ENCODE assay signal across 1 cellular context in genomic region chr19:46860125-46860845, GRCh38.
TF ChIP-seq lines count a peak whose summit lies in the region.

No MANE protein-coding gene starts in this region.

TF ChIP-seq in HepG2, 621 proteins besides CTCF, POLR2A, EP300 and RAD21 (continued from another document and continues in another):
- TF ChIP-seq ATF4 (CRISPR knock-in tag; IDR thresholded peaks at IDR 0.05): peak in 1 of 2 experiments; percentile 41; a peak in 1 of 4 replicates
- peak; percentile 86 for TF ChIP-seq SP2 (CRISPR knock-in tag; IDR thresholded peaks at IDR 0.05)
- TF ChIP-seq ZNF546 (CRISPR knock-in tag; conservative IDR thresholded peaks at IDR 0.05): no peak
- no peak for TF ChIP-seq GPN1 (CRISPR knock-in tag; IDR thresholded peaks at IDR 0.05; ENCODE audit: borderline replicate concordance)
- TF ChIP-seq ZNF883 (CRISPR knock-in tag; IDR thresholded peaks at IDR 0.05; ENCODE audit: not compliant biosample characterization): peak; percentile 78
- no peak for TF ChIP-seq ZNF569 (CRISPR knock-in tag; IDR thresholded peaks at IDR 0.05; ENCODE audit: borderline replicate concordance)
- peak; percentile 14 for TF ChIP-seq ISL2 (CRISPR knock-in tag; IDR thresholded peaks at IDR 0.05)
- peak; percentile 76; the same call in 1 of the 2 replicates for TF ChIP-seq CCDC6 (CRISPR knock-in tag; IDR thresholded peaks at IDR 0.05)
- peak; percentile 41; the same call in 1 of the 2 replicates for TF ChIP-seq ZMYM2 (CRISPR knock-in tag; IDR thresholded peaks at IDR 0.05)
- TF ChIP-seq ZNF879 (CRISPR knock-in tag; IDR thresholded peaks at IDR 0.05): no peak
- TF ChIP-seq SP140L (CRISPR knock-in tag; IDR thresholded peaks at IDR 0.05; ENCODE audit: borderline replicate concordance): no peak; the same call in 1 of the 2 replicates
- peak; percentile 55; the same call in 1 of the 2 replicates for TF ChIP-seq REL (CRISPR knock-in tag; conservative IDR thresholded peaks at IDR 0.05)
- TF ChIP-seq ZNF44 (CRISPR knock-in tag; IDR thresholded peaks at IDR 0.05): no peak
- peak; percentile 89 for TF ChIP-seq POLR2G (IDR thresholded peaks at IDR 0.05; ENCODE audit: low read depth, low read length)
- peak; percentile 77; the same call in 1 of the 2 replicates for TF ChIP-seq DZIP1 (CRISPR knock-in tag; IDR thresholded peaks at IDR 0.05)
- TF ChIP-seq ZNF383 (CRISPR knock-in tag; IDR thresholded peaks at IDR 0.05; ENCODE audit: borderline replicate concordance): peak; percentile 81; the same call in 1 of the 2 replicates
- TF ChIP-seq HMG20A (CRISPR knock-in tag; IDR thresholded peaks at IDR 0.05; ENCODE audit: borderline replicate concordance): no peak
- TF ChIP-seq ZNF121 (CRISPR knock-in tag; IDR thresholded peaks at IDR 0.05): no peak
- no peak for TF ChIP-seq PCBP1 (IDR thresholded peaks at IDR 0.05; ENCODE audit: borderline replicate concordance, low read depth, low read length)
- no peak for TF ChIP-seq SMC3 (IDR thresholded peaks at IDR 0.05; ENCODE audit: low read length)
- TF ChIP-seq, protein P1, sequence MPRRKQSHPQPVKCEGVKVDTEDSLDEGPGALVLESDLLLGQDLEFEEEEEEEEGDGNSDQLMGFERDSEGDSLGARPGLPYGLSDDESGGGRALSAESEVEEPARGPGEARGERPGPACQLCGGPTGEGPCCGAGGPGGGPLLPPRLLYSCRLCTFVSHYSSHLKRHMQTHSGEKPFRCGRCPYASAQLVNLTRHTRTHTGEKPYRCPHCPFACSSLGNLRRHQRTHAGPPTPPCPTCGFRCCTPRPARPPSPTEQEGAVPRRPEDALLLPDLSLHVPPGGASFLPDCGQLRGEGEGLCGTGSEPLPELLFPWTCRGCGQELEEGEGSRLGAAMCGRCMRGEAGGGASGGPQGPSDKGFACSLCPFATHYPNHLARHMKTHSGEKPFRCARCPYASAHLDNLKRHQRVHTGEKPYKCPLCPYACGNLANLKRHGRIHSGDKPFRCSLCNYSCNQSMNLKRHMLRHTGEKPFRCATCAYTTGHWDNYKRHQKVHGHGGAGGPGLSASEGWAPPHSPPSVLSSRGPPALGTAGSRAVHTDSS (CRISPR knock-in tag; conservative IDR thresholded peaks at IDR 0.05): no peak
- no peak for TF ChIP-seq FIP1L1 (IDR thresholded peaks at IDR 0.05; ENCODE audit: borderline replicate concordance, insufficient read depth, low read depth, low read length)
- TF ChIP-seq NCOR1 (IDR thresholded peaks at IDR 0.05; ENCODE audit: borderline replicate concordance, low read length): no peak
- TF ChIP-seq, protein P2, sequence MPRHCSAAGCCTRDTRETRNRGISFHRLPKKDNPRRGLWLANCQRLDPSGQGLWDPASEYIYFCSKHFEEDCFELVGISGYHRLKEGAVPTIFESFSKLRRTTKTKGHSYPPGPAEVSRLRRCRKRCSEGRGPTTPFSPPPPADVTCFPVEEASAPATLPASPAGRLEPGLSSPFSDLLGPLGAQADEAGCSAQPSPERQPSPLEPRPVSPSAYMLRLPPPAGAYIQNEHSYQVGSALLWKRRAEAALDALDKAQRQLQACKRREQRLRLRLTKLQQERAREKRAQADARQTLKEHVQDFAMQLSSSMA (CRISPR knock-in tag; IDR thresholded peaks at IDR 0.05): peak; percentile 33; the same call in 1 of the 2 replicates
- TF ChIP-seq ZNF740 (CRISPR knock-in tag; IDR thresholded peaks at IDR 0.05): peak; percentile 38
- TF ChIP-seq SALL2 (CRISPR knock-in tag; IDR thresholded peaks at IDR 0.05): peak; percentile 92
- peak; percentile 89; the same call in 1 of the 2 replicates for TF ChIP-seq ZFP90 (CRISPR knock-in tag; IDR thresholded peaks at IDR 0.05; ENCODE audit: borderline replicate concordance)
- peak; percentile 82 for TF ChIP-seq MXD4 (CRISPR knock-in tag; IDR thresholded peaks at IDR 0.05)
- TF ChIP-seq, protein P3, sequence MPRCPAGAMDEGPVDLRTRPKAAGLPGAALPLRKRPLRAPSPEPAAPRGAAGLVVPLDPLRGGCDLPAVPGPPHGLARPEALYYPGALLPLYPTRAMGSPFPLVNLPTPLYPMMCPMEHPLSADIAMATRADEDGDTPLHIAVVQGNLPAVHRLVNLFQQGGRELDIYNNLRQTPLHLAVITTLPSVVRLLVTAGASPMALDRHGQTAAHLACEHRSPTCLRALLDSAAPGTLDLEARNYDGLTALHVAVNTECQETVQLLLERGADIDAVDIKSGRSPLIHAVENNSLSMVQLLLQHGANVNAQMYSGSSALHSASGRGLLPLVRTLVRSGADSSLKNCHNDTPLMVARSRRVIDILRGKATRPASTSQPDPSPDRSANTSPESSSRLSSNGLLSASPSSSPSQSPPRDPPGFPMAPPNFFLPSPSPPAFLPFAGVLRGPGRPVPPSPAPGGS (CRISPR knock-in tag; IDR thresholded peaks at IDR 0.05): peak; percentile 80; the same call in 1 of the 2 replicates
- TF ChIP-seq ZNF510 (CRISPR knock-in tag; IDR thresholded peaks at IDR 0.05; ENCODE audit: low read depth): peak; percentile 92
- peak; percentile 90; the same call in 1 of the 2 replicates for TF ChIP-seq ZNF451 (CRISPR knock-in tag; IDR thresholded peaks at IDR 0.05)
- TF ChIP-seq ZFP37 (CRISPR knock-in tag; IDR thresholded peaks at IDR 0.05; ENCODE audit: borderline replicate concordance): 0 out of 2 replicates have a peak, but pooled peaks have one; percentile 59
- no peak for TF ChIP-seq ZNF644 (CRISPR knock-in tag; IDR thresholded peaks at IDR 0.05; ENCODE audit: low read depth)
- no peak for TF ChIP-seq SMARCE1 (IDR thresholded peaks at IDR 0.05; ENCODE audit: borderline replicate concordance)
- TF ChIP-seq PAF1 (CRISPR knock-in tag; IDR thresholded peaks at IDR 0.05): no peak; the same call in 1 of the 2 replicates
- no peak for TF ChIP-seq ZNF30 (CRISPR knock-in tag; IDR thresholded peaks at IDR 0.05)
- TF ChIP-seq ZNF607 (CRISPR knock-in tag; IDR thresholded peaks at IDR 0.05; ENCODE audit: borderline replicate concordance): peak; percentile 82; the same call in 1 of the 2 replicates
- 0 out of 2 replicates have a peak, but pooled peaks have one; percentile 28 for TF ChIP-seq RFX5 (IDR thresholded peaks at IDR 0.05; ENCODE audit: low read depth, low read length)
- peak; percentile 88 for TF ChIP-seq ZNF703 (CRISPR knock-in tag; IDR thresholded peaks at IDR 0.05; ENCODE audit: borderline replicate concordance)
- TF ChIP-seq TFDP1 (CRISPR knock-in tag; IDR thresholded peaks at IDR 0.05; ENCODE audit: borderline replicate concordance): peak; percentile 90
- TF ChIP-seq TOPORS (CRISPR knock-in tag; IDR thresholded peaks at IDR 0.05): peak; percentile 48; the same call in 1 of the 2 replicates
- TF ChIP-seq SMAD3 (CRISPR knock-in tag; IDR thresholded peaks at IDR 0.05): no peak
- no peak for TF ChIP-seq AKNA (CRISPR knock-in tag; IDR thresholded peaks at IDR 0.05; ENCODE audit: borderline replicate concordance)
- no peak for TF ChIP-seq ZNF839 (CRISPR knock-in tag; IDR thresholded peaks at IDR 0.05; ENCODE audit: borderline replicate concordance)
- 0 out of 2 replicates have a peak, but pooled peaks have one; percentile 22 for TF ChIP-seq TEAD2 (CRISPR knock-in tag; IDR thresholded peaks at IDR 0.05)
- TF ChIP-seq SCMH1 (CRISPR knock-in tag; IDR thresholded peaks at IDR 0.05; ENCODE audit: borderline replicate concordance): no peak
- TF ChIP-seq ZNF512B (CRISPR knock-in tag; IDR thresholded peaks at IDR 0.05; ENCODE audit: borderline replicate concordance): no peak
- TF ChIP-seq JARID2 (CRISPR knock-in tag; IDR thresholded peaks at IDR 0.05; ENCODE audit: insufficient replicate concordance): no peak
